8 cellular contexts compared by ENCODE assay signal in genomic region chrX:81577028-81577427, GRCh38.
"Had no signal": no experiment of that assay in that cellular context is flagged by ENCODE, and none has a peak within 500 bp of the region (broad histone marks: within the 10 kb centered on the region; RNA-seq: fewer than 3 reads in every experiment).

No MANE protein-coding gene starts in this region.

- ATAC-seq: GM12878 had no signal

- FAIRE-seq: G401.6, GM12878, GM12891, GM12892, GM18507, GM19239 had no signal

- DNase-seq: GDM1, GF-D8 had no signal

- H3K4me3 ChIP-seq: GM12878 had no signal
